24 cellular contexts compared by ENCODE assay signal in genomic region chr17:29909604-29910003, GRCh38. TPM values are rescaled to one million over a fixed set of nuclear protein-coding genes. Genes with fewer than 3 reads are reported as not detected.
DNase-seq lines count a peak whose midpoint lies in the region; ATAC-seq and TF ChIP-seq lines count a peak whose summit lies in the region.
"Had no signal": no experiment of that assay in that cellular context is flagged by ENCODE, and none has a peak within 500 bp of the region (broad histone marks: within the 10 kb centered on the region; RNA-seq: fewer than 3 reads in every experiment).

No MANE protein-coding gene starts in this region.

- in situ Hi-C loops in astrocyte of the spinal cord (cut with HindIII; ENCODE audit: low sequenced_read_pairs) = no loop called here

- H3K4me3 ChIP-seq in astrocyte of the spinal cord (ENCODE audit: low read depth, low read length) = no peak overlapping the region
- H3K4me3 ChIP-seq: BLaER1, pancreas, SJCRH30 had no signal

- H3K36me3 Mint-ChIP-seq in CD4-positive, alpha-beta T cell (ENCODE audit: low read depth) = peaks cover 18% of the 10 kb centered on the region

- H3K9me3 ChIP-seq in CD4-positive, alpha-beta T cell (ENCODE audit: control insufficient read depth, low read length) = no peaks in the 10 kb centered on the region
- H3K9me3 ChIP-seq: pancreas had no signal

- no peak overlapping the region for H3K27ac Mint-ChIP-seq in CD4-positive, alpha-beta T cell
- H3K27ac Mint-ChIP-seq: activated naive CD4-positive, alpha-beta T cell treated with anti-CD3 and anti-CD28 coated beads, Interleukin-2, amount 10 ng/mL, durations not matched to agents 7 days and 5 days had no signal

- ATAC-seq in CD4-positive, alpha-beta T cell (ENCODE audit: poor library complexity) = peak; percentile 72
- ATAC-seq in sciatic nerve (no peak), HG03354 (IDR thresholded peaks at IDR 0.05; ENCODE audit: poor library complexity, severe bottlenecking, unreplicated experiment) (no peak)
- ATAC-seq: HCT116; naive thymus-derived CD4-positive, alpha-beta T cell had no signal

- no peaks in the 10 kb centered on the region for H3K27me3 Mint-ChIP-seq in CD4-positive, alpha-beta T cell
- H3K27me3 Mint-ChIP-seq: activated naive CD4-positive, alpha-beta T cell treated with anti-CD3 and anti-CD28 coated beads, Interleukin-2, amount 10 ng/mL, durations not matched to agents 7 days and 5 days; naive thymus-derived CD4-positive, alpha-beta T cell had no signal

- H3K4me1 Mint-ChIP-seq in CD4-positive, alpha-beta T cell (ENCODE audit: low read depth) = peaks cover 60% of the 10 kb centered on the region

- CTCF ChIA-PET in CD4-positive, alpha-beta T cell (lab: Charles Lee) = interaction anchor here (0.7 to 1.5 kb wide), 3 partner anchors 16 to 81 kb away, joined by 3 to 9 read pairs (median 5); no protein-coding TSS in a partner anchor

- H3K27ac ChIP-seq in CD4-positive, alpha-beta T cell (ENCODE audit: low read depth, low read length) = no peak overlapping the region
- H3K27ac ChIP-seq: BLaER1, pancreas, SJCRH30 had no signal

- TF ChIP-seq CTCF in CD4-positive, alpha-beta T cell (IDR thresholded peaks at IDR 0.05) = no peak
- TF ChIP-seq CTCF in astrocyte of the spinal cord (IDR thresholded peaks at IDR 0.05; ENCODE audit: low read depth, low read length) = no peak

- H3K4me3 Mint-ChIP-seq in CD4-positive, alpha-beta T cell = no peak overlapping the region
- H3K4me3 Mint-ChIP-seq: activated naive CD4-positive, alpha-beta T cell treated with anti-CD3 and anti-CD28 coated beads, Interleukin-2, amount 10 ng/mL, durations not matched to agents 7 days and 5 days; naive thymus-derived CD4-positive, alpha-beta T cell had no signal

- H3K9me3 Mint-ChIP-seq in CD4-positive, alpha-beta T cell = peaks cover 4% of the 10 kb centered on the region

- no peaks in the 10 kb centered on the region for H3K27me3 ChIP-seq in CD4-positive, alpha-beta T cell (ENCODE audit: control insufficient read depth, insufficient read depth, low read length)
- H3K27me3 ChIP-seq: BLaER1, pancreas, SJCRH30 had no signal

- POLR2A ChIA-PET in CD4-positive, alpha-beta T cell (lab: Charles Lee) = interaction anchor here (0.6 kb wide), 1 partner anchor 311 kb away, joined by 3 read pairs; no protein-coding TSS in a partner anchor

- DNase-seq in CD4-positive, alpha-beta T cell = no peak
- DNase-seq in HT1080 (ENCODE audit: low read depth) = peak; percentile 25
- DNase-seq in astrocyte of the spinal cord (ENCODE audit: low read depth, low spot score) = peak; percentile 53
- DNase-seq in kidney glomerular epithelial cell (lab: John Stamatoyannopoulos, UW) = peak; percentile 22
- no peak for DNase-seq in stimulated activated CD4-positive, alpha-beta T cell treated with anti-CD3 and anti-CD28 coated beads, Interleukin-4, amount 100 ng/mL, for 4 hours
- DNase-seq in sciatic nerve (ENCODE audit: low spot score) = no peak
- DNase-seq: activated CD4-positive, CD25-positive, alpha-beta regulatory T cell; activated CD8-positive, alpha-beta memory T cell treated with anti-CD3 and anti-CD28 coated beads, Interleukin-2, amount 50 U/mL, for 48 hours; activated naive CD4-positive, alpha-beta T cell treated with anti-CD3 and anti-CD28 coated beads, Interleukin-2, amount 10 ng/mL, durations not matched to agents 7 days and 5 days; GDM1; islet precursor cell; mesenchymal stem cell; naive thymus-derived CD4-positive, alpha-beta T cell; NCI-H1436; NCI-H2171 treated with DMSO at 0.1 percent for 48 hours; NCI-H748 treated with DMSO at 0.1 percent for 48 hours; OCI-M1; pancreas; SJCRH30; stimulated activated CD4-positive, alpha-beta T cell treated with anti-CD3 and anti-CD28 coated beads, Interleukin-2, amount 100 ng/mL, for 24 hours; substantia nigra had no signal

- intact Hi-C loops in CD4-positive, alpha-beta T cell (cut with DNase I, micrococcal nuclease) = no loop called here
- intact Hi-C loops in sciatic nerve (cut with DNase I) = loop anchor here (5.0 kb wide), 1 partner anchor 1213 kb away; no protein-coding TSS in a partner anchor

RNA-seq across cellular contexts. Expression of gene SSH2, which starts 20.4 kb away (rescaled TPM):
- total RNA-seq in CD4-positive, alpha-beta T cell = 10 to 100 TPM; 73.4 to 81.5 TPM
- total RNA-seq in HT1080 (2014; rRNA removed; shearing (Covaris generic)) = 10.2 and 15.8 TPM in 2 replicates
- polyA plus RNA-seq in HT1080 (2015; cell fraction: cytosol; rRNA removed) = 8.9 and 10.3 TPM in 2 replicates
- 10.7 and 12.5 TPM in 2 replicates for polyA plus RNA-seq in HT1080 (2015; cell fraction: nucleus; rRNA removed)
- total RNA-seq in sciatic nerve = 45.1 TPM

RNA-seq across cellular contexts. Expression of gene EFCAB5, which starts 31.8 kb away (rescaled TPM):
- total RNA-seq in CD4-positive, alpha-beta T cell = under 1 TPM; 0.25 to 0.53 TPM
- total RNA-seq in HT1080 (2014; rRNA removed; shearing (Covaris generic)) = 0.33 and 0.77 TPM in 2 replicates
- 0.03 TPM in 1 of 2 replicates, not detected in the other for polyA plus RNA-seq in HT1080 (2015; cell fraction: cytosol; rRNA removed)
- polyA plus RNA-seq in HT1080 (2015; cell fraction: nucleus; rRNA removed) = 0.07 TPM in 1 of 2 replicates, not detected in the other
- total RNA-seq in sciatic nerve = 0.45 TPM
- total RNA-seq: SJCRH30 had no signal

Comparison
In these comparisons a context has a peak if more than half of its experiments do, and no peak if none do; other contexts are left out.
1. DNase-seq: peak in HT1080 (single experiment), astrocyte of the spinal cord (single experiment) and kidney glomerular epithelial cell (single experiment); none in CD4-positive, alpha-beta T cell (0 of 10), stimulated activated CD4-positive, alpha-beta T cell treated with anti-CD3 and anti-CD28 coated beads, Interleukin-4, amount 100 ng/mL, for 4 hours (0 of 2) and sciatic nerve (single experiment).